12 cellular contexts compared by ENCODE assay signal in the genomic region with DNA sequence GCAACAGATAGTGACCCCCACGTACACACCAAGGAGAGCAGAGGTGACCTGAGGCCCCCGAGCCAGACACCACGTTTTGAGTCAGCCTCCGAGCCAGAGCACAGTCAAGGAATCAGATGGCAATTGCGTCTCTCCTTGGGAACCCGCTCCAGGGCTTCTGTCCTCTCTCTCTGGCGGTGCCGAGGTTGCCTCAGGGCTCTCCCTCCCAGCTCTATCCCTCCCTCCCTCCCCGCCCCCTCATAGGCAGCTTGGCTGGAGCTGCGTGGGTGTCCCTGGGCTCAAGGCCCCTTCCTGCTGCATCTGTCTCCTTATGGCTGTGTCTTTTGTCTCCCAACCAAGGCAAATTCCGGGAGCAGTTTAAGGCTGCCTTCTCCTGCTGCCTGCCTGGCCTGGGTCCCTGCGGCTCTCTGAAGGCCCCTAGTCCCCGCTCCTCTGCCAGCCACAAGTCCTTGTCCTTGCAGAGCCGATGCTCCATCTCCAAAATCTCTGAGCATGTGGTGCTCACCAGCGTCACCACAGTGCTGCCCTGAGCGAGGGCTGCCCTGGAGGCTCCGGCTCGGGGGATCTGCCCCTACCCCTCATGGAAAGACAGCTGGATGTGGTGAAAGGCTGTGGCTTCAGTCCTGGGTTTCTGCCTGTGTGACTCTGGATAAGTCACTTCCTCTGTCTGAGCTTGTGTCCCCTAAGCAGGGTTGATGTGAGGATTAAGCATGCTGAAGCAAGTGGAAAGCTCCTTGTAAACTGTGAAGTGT. TPM values are rescaled to one million over a fixed set of nuclear protein-coding genes. Genes with fewer than 3 reads are reported as not detected.
DNase-seq lines count a peak whose midpoint lies in the region; ATAC-seq and TF ChIP-seq lines count a peak whose summit lies in the region.
"Had no signal": no experiment of that assay in that cellular context is flagged by ENCODE, and none has a peak within 500 bp of the region (broad histone marks: within the 10 kb centered on the region; RNA-seq: fewer than 3 reads in every experiment).

No MANE protein-coding gene starts in this region.

- H3K4me3 ChIP-seq in fibroblast of villous mesenchyme (ENCODE audit: low read depth, low read length) (no peak overlapping the region), mucosa of descending colon (no peak overlapping the region)

- ATAC-seq in HG02973 (IDR thresholded peaks at IDR 0.05; ENCODE audit: unreplicated experiment) (no peak), GM21367 (IDR thresholded peaks at IDR 0.05; ENCODE audit: unreplicated experiment) (no peak), mucosa of descending colon (no peak)

- no peaks in the 10 kb centered on the region for H3K36me3 ChIP-seq in mucosa of descending colon (ENCODE audit: low read depth)

- TF ChIP-seq CTCF in fibroblast of villous mesenchyme (IDR thresholded peaks at IDR 0.05; ENCODE audit: insufficient read depth, low read depth, low read length) (no peak), mucosa of descending colon (IDR thresholded peaks at IDR 0.05) (no peak)

- DNase-seq in EH (ENCODE audit: low read depth) (peak; percentile 68), RPMI7951 (ENCODE audit: low read depth) (peak; percentile 61), fibroblast of villous mesenchyme (ENCODE audit: low read depth) (peak; percentile 79), posterior vena cava (ENCODE audit: low spot score) (peak; percentile 82), mucosa of descending colon (no peak), NCI-H146 (lab: John Stamatoyannopoulos, UW) (no peak)
- DNase-seq: activated naive CD4-positive, alpha-beta T cell treated with anti-CD3 and anti-CD28 coated beads, Interleukin-2, amount 50 U/mL, for 16 hours; DMS53; NCI-H187 had no signal

- intact Hi-C loops in posterior vena cava (cut with DNase I): no loop called here
- intact Hi-C loops in mucosa of descending colon (cut with DNase I, micrococcal nuclease): no loop called here

- H3K4me1 ChIP-seq in mucosa of descending colon (ENCODE audit: low read depth): peaks cover 9% of the 10 kb centered on the region

- H3K9me3 ChIP-seq in mucosa of descending colon: no peaks in the 10 kb centered on the region

RNA-seq across cellular contexts. Expression of a gene that starts 9.1 kb away (rescaled TPM):
- not detected in 2 replicates for total RNA-seq in RPMI7951 (2014; rRNA removed; shearing (Covaris generic))
- under 0.01 TPM in 2 replicates for total RNA-seq in fibroblast of villous mesenchyme
- total RNA-seq in posterior vena cava: not detected
- not detected for total RNA-seq in mucosa of descending colon
- total RNA-seq: T-helper 1 cell treated with Interleukin-12 subunit alpha and Interleukin-12 subunit beta and Interleukin-4 antibody, amounts not matched to agents 30 ng/mL and 1 ng/mL, for 36 hours had no signal

RNA-seq across cellular contexts. Expression of a gene that starts 18.0 kb away (rescaled TPM):
- total RNA-seq in RPMI7951 (2014; rRNA removed; shearing (Covaris generic)): 114 and 146 TPM in 2 replicates
- total RNA-seq in fibroblast of villous mesenchyme (78.3 and 99.7 TPM in 2 replicates), posterior vena cava (10 to 100 TPM; 55.5 to 62.8 TPM), mucosa of descending colon (10 to 100 TPM; 47.5 to 54.5 (median 52.9) TPM)

RNA-seq across cellular contexts. Expression of a gene that starts 50.3 kb away (rescaled TPM):
- total RNA-seq in RPMI7951 (2014; rRNA removed; shearing (Covaris generic)): 7.0 and 14.9 TPM in 2 replicates
- total RNA-seq in fibroblast of villous mesenchyme (60.5 and 87.6 TPM in 2 replicates), posterior vena cava (100 to 1,000 TPM; 110 to 123 TPM), mucosa of descending colon (100 to 1,000 TPM; 104 to 169 (median 148) TPM)
- total RNA-seq: T-helper 1 cell treated with Interleukin-12 subunit alpha and Interleukin-12 subunit beta and Interleukin-4 antibody, amounts not matched to agents 30 ng/mL and 1 ng/mL, for 36 hours had no signal

Comparison
In these comparisons a context has a peak if more than half of its experiments do, and no peak if none do; other contexts are left out.
1. DNase-seq: peak in EH (single experiment), RPMI7951 (single experiment), fibroblast of villous mesenchyme (single experiment) and posterior vena cava (single experiment); none in mucosa of descending colon (0 of 3) and NCI-H146 (single experiment).